Comparison of ENCODE assay signal across 12 cellular contexts in genomic region chr5:61163905-61164304, GRCh38. TPM values are rescaled to one million over a fixed set of nuclear protein-coding genes. Genes with fewer than 3 reads are reported as not detected.
A peak's percentile ranks its signal among the peaks of the same experiment; 100 is the strongest.
DNase-seq lines count a peak whose midpoint lies in the region; ATAC-seq, FAIRE-seq and TF ChIP-seq lines count a peak whose summit lies in the region.
"Had no signal": no experiment of that assay in that cellular context is flagged by ENCODE, and none has a peak within 500 bp of the region (broad histone marks: within the 10 kb centered on the region; RNA-seq: fewer than 3 reads in every experiment).

No MANE protein-coding gene starts in this region.

- no peak for TF ChIP-seq RAD21 in K562 (CRISPR knock-in tag; conservative IDR thresholded peaks at IDR 0.05 in 1 of 2, IDR thresholded peaks at IDR 0.05 in 1 of 2)

- H3K4me1 Mint-ChIP-seq in H9: peaks cover 20 to 33% of the 10 kb centered on the region in 2 experiments
- H3K4me1 Mint-ChIP-seq in naive thymus-derived CD4-positive, alpha-beta T cell: peaks cover 5 to 53% (median 40%) of the 10 kb centered on the region in 7 donors

- no peak overlapping the region for H3T11ph ChIP-seq in H9 (ENCODE audit: low read length)

- H3K4me1 ChIP-seq in H9 (ENCODE audit: insufficient read depth, low read length) (no peaks in the 10 kb centered on the region), K562 (replicated peaks in 1 of 2; ENCODE audit: control insufficient read depth in 2 of 2, insufficient read depth in 2 of 2, low read length in 2 of 2) (peaks cover 0 to 18% of the 10 kb centered on the region in 2 experiments; a peak in 3 of 5 replicates), neuronal stem cell (ENCODE audit: control insufficient read depth in 2 of 2, insufficient read depth in 1 of 2, low read depth in 1 of 2, low read length in 2 of 2) (peaks cover 2 to 4% of the 10 kb centered on the region in 2 donors), Peyer's patch (peaks cover 0 to 20% (median 4%) of the 10 kb centered on the region in 4 donors)
- H3K4me1 ChIP-seq in naive thymus-derived CD4-positive, alpha-beta T cell (ENCODE audit: control insufficient read depth in 2 of 2, insufficient read depth in 2 of 2, low read length in 2 of 2): peaks cover 8 to 16% of the 10 kb centered on the region in 2 donors

- TF ChIP-seq POLR2A in K562 (conservative IDR thresholded peaks at IDR 0.05) (no peak), Peyer's patch (IDR thresholded peaks at IDR 0.05) (no peak)

- H3K79me1 ChIP-seq in H9 (ENCODE audit: insufficient read depth, low read depth, low read length, poor library complexity, severe bottlenecking): peaks cover 2% of the 10 kb centered on the region
- peaks cover 8% of the 10 kb centered on the region for H3K79me1 ChIP-seq in neuronal stem cell (ENCODE audit: low read depth, low read length)

- H3K18ac ChIP-seq in H9 (ENCODE audit: insufficient read length, low read depth, low read length): no peak overlapping the region
- no peak overlapping the region for H3K18ac ChIP-seq in neuronal stem cell (ENCODE audit: low read length)

- ATAC-seq in K562: no peak
- no peak for ATAC-seq in naive thymus-derived CD4-positive, alpha-beta T cell
- no peak for ATAC-seq in GM19455 (IDR thresholded peaks at IDR 0.05; ENCODE audit: unreplicated experiment)
- ATAC-seq: stimulated activated naive CD8-positive, alpha-beta T cell treated with anti-CD3 and anti-CD28 coated beads, Interleukin-15, Interleukin-2, amounts not matched to agents 100 U/mL and 50 U/mL, for 24 hours had no signal

- TF ChIP-seq EP300 in K562 (IDR thresholded peaks at IDR 0.05; ENCODE audit: low read length): no peak

- peaks cover 7% of the 10 kb centered on the region; the same call in 1 of the 2 replicates for H3K79me2 ChIP-seq in H9 (ENCODE audit: insufficient read depth, low read length)
- peaks cover 50% of the 10 kb centered on the region for H3K79me2 ChIP-seq in K562 (ENCODE audit: control insufficient read depth, insufficient read depth, low read length)

- H3K27me3 ChIP-seq in H9 (ENCODE audit: insufficient read depth, low read length): no peaks in the 10 kb centered on the region
- H3K27me3 ChIP-seq in K562 (ENCODE audit: control insufficient read depth in 2 of 2, insufficient read depth in 2 of 2, low read length in 2 of 2): no peaks in the 10 kb centered on the region
- H3K27me3 ChIP-seq in naive thymus-derived CD4-positive, alpha-beta T cell (ENCODE audit: control insufficient read depth in 2 of 2, insufficient read depth in 2 of 2, low read length in 2 of 2): no peaks in the 10 kb centered on the region
- no peaks in the 10 kb centered on the region for H3K27me3 ChIP-seq in neuronal stem cell (ENCODE audit: control insufficient read depth in 3 of 3, insufficient read depth in 3 of 3, low read depth in 1 of 3, low read length in 3 of 3)
- H3K27me3 ChIP-seq in Peyer's patch: no peaks in the 10 kb centered on the region

- no peaks in the 10 kb centered on the region for H4K20me1 ChIP-seq in H9 (ENCODE audit: control insufficient read depth, insufficient read depth, insufficient read length)
- no peaks in the 10 kb centered on the region for H4K20me1 ChIP-seq in K562 (replicated peaks; ENCODE audit: control insufficient read depth, insufficient read depth, low read length)

- H2BK12ac ChIP-seq in H9 (ENCODE audit: insufficient read length, low read depth, low read length) (no peak overlapping the region), neuronal stem cell (ENCODE audit: low read length) (no peak overlapping the region)

- no peaks in the 10 kb centered on the region for H3K9me1 ChIP-seq in K562 (ENCODE audit: control insufficient read depth, insufficient read depth, low read length)

- H3K9me3 Mint-ChIP-seq in H9: peaks cover 10 to 12% of the 10 kb centered on the region in 2 experiments; a peak in 4 of 5 replicates
- H3K9me3 Mint-ChIP-seq in naive thymus-derived CD4-positive, alpha-beta T cell: peaks cover 0 to 13% (median 5%) of the 10 kb centered on the region in 11 donors

- no peak overlapping the region for H2BK120ac ChIP-seq in H9 (ENCODE audit: low read depth, low read length, poor library complexity, severe bottlenecking)
- no peak overlapping the region for H2BK120ac ChIP-seq in neuronal stem cell (ENCODE audit: low read depth, low read length)

- H3K23ac ChIP-seq in H9 (ENCODE audit: insufficient read length, low read depth, low read length): no peak overlapping the region
- no peak overlapping the region for H3K23ac ChIP-seq in neuronal stem cell (ENCODE audit: low read depth, low read length, poor library complexity)

- intact Hi-C loops in K562 (cut with micrococcal nuclease): loop anchor here (5.0 to 10.0 kb wide), 4 partner anchors 109 to 319 kb away; partner anchors contain the start of genes ELOVL7 and ZSWIM6
- intact Hi-C loops in naive thymus-derived CD4-positive, alpha-beta T cell (cut with micrococcal nuclease): loop anchor here (2.0 to 10.0 kb wide), 8 partner anchors 113 to 1249 kb away; partner anchors contain the start of genes IPO11 (in 2 of the 2), DEPDC1B (in 1 of the 2), ERCC8 (in 1 of the 2) and NDUFAF2 (in 1 of the 2)

- H4K5ac ChIP-seq in H9 (ENCODE audit: insufficient read length, low read depth, low read length): no peak overlapping the region

- in situ Hi-C loops in K562 (cut with MboI): no loop called here

- no peak for DNase-seq in H9
- no peak for DNase-seq in K562 (ENCODE audit: extremely low read depth in 1 of 4, low spot score in 3 of 4)
- DNase-seq in naive thymus-derived CD4-positive, alpha-beta T cell: no peak
- no peak for DNase-seq in neuronal stem cell (ENCODE audit: low spot score)
- DNase-seq in NCI-H128 (lab: John Stamatoyannopoulos, UW; ENCODE audit: unreplicated experiment): no peak
- no peak for DNase-seq in Peyer's patch
- DNase-seq: foreskin melanocyte; NCI-H446 treated with DMSO at 0.1 percent for 48 hours; stimulated activated naive CD8-positive, alpha-beta T cell treated with anti-CD3 and anti-CD28 coated beads, Interleukin-15, Interleukin-2, amounts not matched to agents 100 U/mL and 50 U/mL, for 24 hours had no signal

- TF ChIP-seq CTCF in C4-2B (conservative IDR thresholded peaks at IDR 0.05): no peak
- no peak for TF ChIP-seq CTCF in H9 (conservative IDR thresholded peaks at IDR 0.05)
- TF ChIP-seq CTCF in K562 (IDR thresholded peaks at IDR 0.05 in 2 of 3, conservative IDR thresholded peaks at IDR 0.05 in 1 of 3; ENCODE audit: insufficient read depth in 2 of 3, low read depth in 1 of 3, low read length in 3 of 3): no peak
- TF ChIP-seq CTCF in Peyer's patch (IDR thresholded peaks at IDR 0.05): no peak

- H3K4me3 Mint-ChIP-seq in H9: peak overlapping the region; percentile 92 to 98; a peak in 4 of 5 replicates
- H3K4me3 Mint-ChIP-seq in naive thymus-derived CD4-positive, alpha-beta T cell: peak overlapping the region in 7 of 10 donors; percentile 25 to 98 (median 94)

- peaks cover 24 to 37% (median 31%) of the 10 kb centered on the region in 3 experiments for H3K36me3 Mint-ChIP-seq in H9 (ENCODE audit: insufficient read depth in 1 of 3, low read depth in 3 of 3)
- peaks cover 8 to 32% (median 28%) of the 10 kb centered on the region in 5 donors for H3K36me3 Mint-ChIP-seq in naive thymus-derived CD4-positive, alpha-beta T cell

- no peak for FAIRE-seq in K562 (lab: Jason Lieb, UNC)
- FAIRE-seq: GM18507 had no signal

- CTCF ChIA-PET in K562 (lab: Yijun Ruan, JAX; ENCODE audit: low intra/inter-chr PET ratio): no interaction called here
- CTCF ChIA-PET in naive thymus-derived CD4-positive, alpha-beta T cell (lab: Charles Lee): interaction anchor here (0.6 to 0.8 kb wide), 2 partner anchors 18 to 124 kb away, joined by 3 read pairs; no protein-coding TSS in a partner anchor

- H3K9me3 ChIP-seq in H9 (ENCODE audit: control insufficient read depth, low read depth, low read length): peaks cover 6% of the 10 kb centered on the region
- H3K9me3 ChIP-seq in K562 (replicated peaks; ENCODE audit: control insufficient read depth, insufficient read depth, low read depth, low read length): no peaks in the 10 kb centered on the region
- no peaks in the 10 kb centered on the region for H3K9me3 ChIP-seq in naive thymus-derived CD4-positive, alpha-beta T cell (ENCODE audit: control insufficient read depth in 2 of 3, low read length in 3 of 3)
- peaks cover 0 to 14% of the 10 kb centered on the region in 2 donors for H3K9me3 ChIP-seq in neuronal stem cell (replicated peaks in 1 of 2; ENCODE audit: control insufficient read depth in 2 of 2, insufficient read depth in 1 of 2, low read depth in 1 of 2, low read length in 2 of 2)
- H3K9me3 ChIP-seq in Peyer's patch: no peaks in the 10 kb centered on the region

- no peak overlapping the region for H3K9ac ChIP-seq in H9 (ENCODE audit: extremely low read depth, insufficient read length, low read length)
- no peak overlapping the region for H3K9ac ChIP-seq in K562 (ENCODE audit: insufficient read depth in 1 of 2, low read depth in 2 of 2, low read length in 2 of 2)
- H3K9ac ChIP-seq in neuronal stem cell (ENCODE audit: low read depth, low read length, poor library complexity): no peak overlapping the region

- H2BK15ac ChIP-seq in H9 (ENCODE audit: low read depth, low read length) (no peak overlapping the region), neuronal stem cell (ENCODE audit: low read length) (no peak overlapping the region)

- no CpG with 5 or more reads among the region's 13 CpGs for WGBS in H9 (ENCODE audit: extremely low coverage, insufficient read length, low lambda C conversion rate)
- 81% methylated on average over 13 of the region's 13 CpGs for WGBS in K562 (ENCODE audit: insufficient coverage, low coverage, missing lambda C conversion rate)
- no CpG with 5 or more reads among the region's 13 CpGs for WGBS in neuronal stem cell (ENCODE audit: extremely low coverage in 2 of 2, insufficient read length in 2 of 2, insufficient replicate concordance in 1 of 2), 2 donors

- H2BK20ac ChIP-seq in H9 (ENCODE audit: low read depth, low read length, poor library complexity, severe bottlenecking): no peak overlapping the region

- no peak overlapping the region for H4K91ac ChIP-seq in H9 (ENCODE audit: insufficient read length, low read depth, low read length)
- no peak overlapping the region for H4K91ac ChIP-seq in neuronal stem cell (ENCODE audit: low read depth, low read length, poor library complexity)

- no peak overlapping the region for H3K27ac Mint-ChIP-seq in H9
- H3K27ac Mint-ChIP-seq in naive thymus-derived CD4-positive, alpha-beta T cell: peak overlapping the region in 3 of 9 donors; percentile 95 to 97 (median 96)

- H2BK5ac ChIP-seq in H9 (ENCODE audit: insufficient read length, low read length) (no peak overlapping the region), neuronal stem cell (ENCODE audit: low read length) (no peak overlapping the region)

- peaks cover 8% of the 10 kb centered on the region for H3K23me2 ChIP-seq in H9 (ENCODE audit: insufficient read length, low read depth, low read length, poor library complexity, severe bottlenecking)

- H3K36me3 ChIP-seq in K562 (ENCODE audit: control insufficient read depth, insufficient read depth, low read length) (peaks cover 19% of the 10 kb centered on the region), neuronal stem cell (replicated peaks in 1 of 2; ENCODE audit: control insufficient read depth in 2 of 2, insufficient read depth in 2 of 2, low read length in 2 of 2) (peaks cover 3 to 29% of the 10 kb centered on the region in 2 donors), Peyer's patch (peaks cover 0 to 19% (median 0%) of the 10 kb centered on the region in 3 donors)
- H3K36me3 ChIP-seq in naive thymus-derived CD4-positive, alpha-beta T cell (ENCODE audit: control insufficient read depth in 2 of 3, insufficient read depth in 3 of 3, low read length in 3 of 3): peaks cover 0 to 14% (median 12%) of the 10 kb centered on the region in 3 experiments

- H3K14ac ChIP-seq in H9 (ENCODE audit: insufficient read depth, low read length) (no peak overlapping the region), neuronal stem cell (ENCODE audit: low read length) (no peak overlapping the region)

- no peak overlapping the region for H3K4ac ChIP-seq in H9 (ENCODE audit: low read depth, low read length)
- no peak overlapping the region for H3K4ac ChIP-seq in neuronal stem cell (ENCODE audit: low read length)

- H3K27ac ChIP-seq in C4-2B (peak overlapping the region; percentile 40), H9 (ENCODE audit: insufficient read length, low read depth, low read length) (no peak overlapping the region), K562 (ENCODE audit: extremely low read depth, low read depth, low read length) (no peak overlapping the region), neuronal stem cell (replicated peaks; ENCODE audit: low read length) (no peak overlapping the region), Peyer's patch (no peak overlapping the region)
- no peak overlapping the region for H3K27ac ChIP-seq in naive thymus-derived CD4-positive, alpha-beta T cell (ENCODE audit: low read depth, low read length)

- no TSS peak for BruUV-seq in K562 (replicated peaks; lab: Mats Ljungman, UMichigan)

- no peaks in the 10 kb centered on the region for H3K27me3 Mint-ChIP-seq in H9 (ENCODE audit: low read depth)
- no peaks in the 10 kb centered on the region for H3K27me3 Mint-ChIP-seq in naive thymus-derived CD4-positive, alpha-beta T cell

- H3K56ac ChIP-seq in H9 (ENCODE audit: insufficient read length, low read depth, low read length): no peak overlapping the region

- H4K8ac ChIP-seq in H9 (replicated peaks; ENCODE audit: insufficient read length, low read depth, low read length) (no peak overlapping the region), neuronal stem cell (ENCODE audit: low read depth, low read length) (no peak overlapping the region)

- H3K4me2 ChIP-seq in H9 (ENCODE audit: insufficient read depth, insufficient read length, low read length) (peak overlapping the region; percentile 89), K562 (ENCODE audit: insufficient read depth, low read length) (peak overlapping the region; percentile 99), neuronal stem cell (ENCODE audit: insufficient read depth, low read length, poor library complexity, severe bottlenecking) (no peak overlapping the region)

- POLR2A ChIA-PET in K562 (lab: Yijun Ruan, JAX): interaction anchor here (0.8 to 2.2 kb wide), 3 partner anchors 9 to 465 kb away, joined by 3 to 10 read pairs (median 3); no protein-coding TSS in a partner anchor
- POLR2A ChIA-PET in naive thymus-derived CD4-positive, alpha-beta T cell (lab: Charles Lee): interaction anchor here (1.7 kb wide), 1 partner anchor 167 kb away, joined by 5 read pairs; no protein-coding TSS in a partner anchor

- no peak overlapping the region for H2AFZ ChIP-seq in H9 (ENCODE audit: low read length)
- no peak overlapping the region for H2AFZ ChIP-seq in K562 (ENCODE audit: low read depth, low read length)
- no peak overlapping the region for H2AFZ ChIP-seq in neuronal stem cell (ENCODE audit: low read length)

- no peak overlapping the region for H2AK5ac ChIP-seq in H9 (ENCODE audit: insufficient read length, low read length)
- H2AK5ac ChIP-seq in neuronal stem cell (ENCODE audit: low read depth, low read length): no peak overlapping the region

- H3K4me3 ChIP-seq in K562: peak overlapping the region; percentile 69; the same call in 1 of the 2 replicates
- no peak overlapping the region for H3K4me3 ChIP-seq in naive thymus-derived CD4-positive, alpha-beta T cell (ENCODE audit: low read length)
- H3K4me3 ChIP-seq in neuronal stem cell (ENCODE audit: low read length in 2 of 2): peak overlapping the region in 1 of 2 donors; percentile 62
- no peak overlapping the region for H3K4me3 ChIP-seq in Peyer's patch

RNA-seq across cellular contexts. Expression of gene SMIM15, which starts 1.6 kb away (rescaled TPM):
- total RNA-seq in H9 (2021) (72.5 and 75.3 TPM in 2 replicates), K562 (2014; rRNA removed) (88.9 and 92.1 TPM in 2 replicates), K562 (2014; rRNA removed; fragmentation: Illumina TruSeq; extraction: Trizol) (83.4 and 102 TPM in 2 replicates), K562 (2015; rRNA removed; fragmentation: Illumina TruSeq; extraction: Trizol) (82.0 and 88.3 TPM in 2 replicates), K562 (2021) (86.7 and 94.5 TPM in 2 replicates), Peyer's patch (10 to 100 TPM; 23.9 to 55.1 (median 36.9) TPM)
- 15.7 and 21.4 TPM in 2 replicates for total RNA-seq in K562 (2011; cell fraction: chromatin; rRNA removed; ENCODE audit: low replicate concordance)
- 5.5 and 5.8 TPM in 2 replicates for total RNA-seq in K562 (2011; cell fraction: nucleolus; rRNA removed)
- total RNA-seq in K562 (2011; cell fraction: nucleoplasm; rRNA removed): 10.3 and 13.5 TPM in 2 replicates
- polyA plus RNA-seq in K562 (2011; rRNA removed) (44.8 and 53.1 TPM in 2 replicates), K562 (2014; fragmentation: Illumina TruSeq; extraction: Trizol) (124 and 125 TPM in 2 replicates), K562 (2014; fragmentation: Nextera tagmentation; extraction: Ambion mirVana) (10 to 100 TPM; 16.6 to 19.7 TPM), K562 (2014; rRNA removed) (59.4 and 61.4 TPM in 2 replicates)
- polyA plus RNA-seq in K562 (2011; cell fraction: cytosol; rRNA removed): 24.2 and 35.3 TPM in 2 replicates
- polyA plus RNA-seq in K562 (2011; cell fraction: nucleus; rRNA removed): 19.3 and 26.1 TPM in 2 replicates
- polyA plus RNA-seq in K562 (2012): 57.9 and 58.6 TPM in 2 replicates
- 62.8 and 85.7 TPM in 2 replicates for polyA minus RNA-seq in K562 (2011; rRNA and poly(A)+ RNA removed)
- 34.4 and 40.2 TPM in 2 replicates for polyA minus RNA-seq in K562 (2011; cell fraction: cytosol; rRNA and poly(A)+ RNA removed)
- 8.6 and 17.3 TPM in 2 replicates for polyA minus RNA-seq in K562 (2011; cell fraction: nucleus; rRNA and poly(A)+ RNA removed)
- total RNA-seq in naive thymus-derived CD4-positive, alpha-beta T cell: 10 to 100 TPM; 17.3 to 49.0 (median 34.0) TPM
- 10 to 100 TPM; 24.3 to 25.3 TPM for polyA plus RNA-seq in naive thymus-derived CD4-positive, alpha-beta T cell
- 35.5 TPM for polyA plus RNA-seq in neuronal stem cell (2013, experiment 1 of 2)
- polyA plus RNA-seq in neuronal stem cell (2013, experiment 2 of 2): 36.5 TPM
